Comparison of ENCODE assay signal across 1 cellular context in genomic region chr9:34032631-34033030, GRCh38.
TF ChIP-seq lines count a peak whose summit lies in the region.

No MANE protein-coding gene starts in this region.

TF ChIP-seq in HepG2, 621 proteins besides CTCF, POLR2A, EP300 and RAD21:
- TF ChIP-seq ZNF703 (CRISPR knock-in tag; IDR thresholded peaks at IDR 0.05; ENCODE audit: borderline replicate concordance) (no peak), ZNF121 (CRISPR knock-in tag; IDR thresholded peaks at IDR 0.05) (peak; percentile 39; the same call in 1 of the 2 replicates)
